9 cellular contexts compared by ENCODE assay signal in genomic region chr16:3152022-3152272, GRCh38. TPM values are rescaled to one million over a fixed set of nuclear protein-coding genes. Genes with fewer than 3 reads are reported as not detected.
DNase-seq lines count a peak whose midpoint lies in the region; ATAC-seq, FAIRE-seq and TF ChIP-seq lines count a peak whose summit lies in the region.
"Had no signal": no experiment of that assay in that cellular context is flagged by ENCODE, and none has a peak within 500 bp of the region (broad histone marks: within the 10 kb centered on the region; RNA-seq: fewer than 3 reads in every experiment).

No MANE protein-coding gene starts in this region.

- H3K14ac ChIP-seq in mesenchymal stem cell (ENCODE audit: low read length in 2 of 2): no peak overlapping the region

- no peaks in the 10 kb centered on the region for H3K36me3 ChIP-seq in ACC112 (ENCODE audit: insufficient read depth, low read length)
- H3K36me3 ChIP-seq in GM12878 (ENCODE audit: control insufficient read depth in 2 of 2, insufficient read depth in 2 of 2, low read length in 1 of 2): no peaks in the 10 kb centered on the region
- no peaks in the 10 kb centered on the region for H3K36me3 ChIP-seq in mesenchymal stem cell (ENCODE audit: control insufficient read depth in 1 of 2, insufficient read depth in 2 of 2, low read depth in 1 of 2, low read length in 2 of 2)

- no peak overlapping the region for H2BK12ac ChIP-seq in mesenchymal stem cell (ENCODE audit: low read length in 2 of 2)

- H2BK5ac ChIP-seq in mesenchymal stem cell (ENCODE audit: low read depth, low read length, poor library complexity, severe bottlenecking): no peak overlapping the region

- no peak for TF ChIP-seq CTCF in GM12878 (IDR thresholded peaks at IDR 0.05 in 2 of 3, conservative IDR thresholded peaks at IDR 0.05 in 1 of 3; ENCODE audit: control insufficient read depth in 2 of 3, extremely low read depth in 1 of 3, insufficient read depth in 1 of 3, low read depth in 3 of 3, low read length in 3 of 3)

- H3K9ac ChIP-seq in GM12878 (ENCODE audit: control insufficient read depth, insufficient read depth, low read length): no peak overlapping the region
- H3K9ac ChIP-seq in mesenchymal stem cell (ENCODE audit: low read length): peak overlapping the region; percentile 72

- H3K4me2 ChIP-seq in GM12878 (ENCODE audit: control insufficient read depth, insufficient read depth) (peak overlapping the region; percentile 89), mesenchymal stem cell (ENCODE audit: low read length, poor library complexity, severe bottlenecking) (peak overlapping the region; percentile 85)

- H3K79me1 ChIP-seq in mesenchymal stem cell (replicated peaks; ENCODE audit: low read length, poor library complexity, severe bottlenecking): no peaks in the 10 kb centered on the region

- no TSS peak for BruUV-seq in GM12878 (replicated peaks; lab: Mats Ljungman, UMichigan)

- no peak overlapping the region for H4K8ac ChIP-seq in mesenchymal stem cell (ENCODE audit: low read length)

- no peak overlapping the region for H2BK15ac ChIP-seq in mesenchymal stem cell (ENCODE audit: low read depth, poor library complexity, severe bottlenecking)

- H3K79me2 ChIP-seq in ACC112 (ENCODE audit: control insufficient read depth, insufficient read depth, low read length, unreplicated experiment) (no peaks in the 10 kb centered on the region), GM12878 (ENCODE audit: control insufficient read depth, insufficient read depth, low read length) (no peaks in the 10 kb centered on the region)

- H3K27ac ChIP-seq in ACC112 (ENCODE audit: low read depth, low read length): peak overlapping the region; percentile 48; the same call in 1 of the 2 replicates
- H3K27ac ChIP-seq in GM12878 (ENCODE audit: control insufficient read depth, insufficient read depth): no peak overlapping the region
- no peak overlapping the region for H3K27ac ChIP-seq in mesenchymal stem cell (ENCODE audit: low read length, poor library complexity, severe bottlenecking)

- TF ChIP-seq POLR2A in GM12878 (IDR thresholded peaks at IDR 0.05; ENCODE audit: low read depth, low read length): no peak

- no peak overlapping the region for H3K18ac ChIP-seq in mesenchymal stem cell (ENCODE audit: low read depth in 1 of 2, low read length in 2 of 2)

- no peak overlapping the region for H3K23ac ChIP-seq in mesenchymal stem cell (ENCODE audit: low read length in 2 of 2)

- POLR2A ChIA-PET in GM12878 (lab: Charles Lee): no interaction called here

- peak; percentile 41 for DNase-seq in KG1 (lab: John Stamatoyannopoulos, UW)
- no peak for DNase-seq in GM12878 (ENCODE audit: low read depth, low spot score)
- no peak for DNase-seq in mesenchymal stem cell
- no peak for DNase-seq in NK-92 treated with Interleukin-12 subunit alpha and Interleukin-12 subunit beta, amount 100 ng/mL, for 24 hours (lab: John Stamatoyannopoulos, UW)
- DNase-seq in NCI-H1092 (lab: John Stamatoyannopoulos, UW): no peak

- H2BK120ac ChIP-seq in mesenchymal stem cell (ENCODE audit: low read depth, low read length): no peak overlapping the region

- in situ Hi-C loops in GM12878 (cut with MboI): no loop called here

- TF ChIP-seq EP300 in GM12878 (IDR thresholded peaks at IDR 0.05; ENCODE audit: borderline replicate concordance in 1 of 2, control insufficient read depth in 1 of 2, low read depth in 2 of 2, low read length in 2 of 2): no peak

- CTCF ChIA-PET in GM12878 (lab: Yijun Ruan, JAX): interaction anchor here (1.0 to 3.5 kb wide), 6 partner anchors 14 to 120 kb away, joined by 3 to 24 read pairs (median 4); no protein-coding TSS in a partner anchor

- intact Hi-C loops in GM12878 (cut with micrococcal nuclease; ENCODE audit: unreplicated experiment): loop anchor here (10.0 kb wide), 1 partner anchor 113 kb away; no protein-coding TSS in a partner anchor

- no peak overlapping the region for H3K4ac ChIP-seq in mesenchymal stem cell (ENCODE audit: low read depth in 1 of 2, low read length in 2 of 2)

- no peak for FAIRE-seq in GM12878 (lab: Jason Lieb, UNC)
- FAIRE-seq: GM18507 had no signal

- no peak for ATAC-seq in GM12878
- no peak for ATAC-seq in activated CD4-positive, CD25-positive, alpha-beta regulatory T cell treated with anti-CD3 and anti-CD28 coated beads, Interleukin-2, amount 50 U/mL, for 24 hours
- no peak for ATAC-seq in GM21717 (IDR thresholded peaks at IDR 0.05; ENCODE audit: unreplicated experiment)

- SMC1A ChIA-PET in GM12878 (lab: Charles Lee; ENCODE audit: uncharacterized antibody, unreplicated experiment): interaction anchor here (1.0 kb wide), 1 partner anchor 16 kb away, joined by 4 read pairs; no protein-coding TSS in a partner anchor

- RAD21 ChIA-PET in GM12878 (lab: Charles Lee; ENCODE audit: unreplicated experiment): interaction anchor here (0.6 to 2.4 kb wide), 4 partner anchors 14 to 93 kb away, joined by 3 to 9 read pairs (median 4); no protein-coding TSS in a partner anchor

- no peak overlapping the region for H2AK5ac ChIP-seq in mesenchymal stem cell (ENCODE audit: low read length, severe bottlenecking)

- H3K4me3 ChIP-seq in ACC112 (ENCODE audit: low read depth, low read length) (peak overlapping the region; percentile 80), GM12878 (peak overlapping the region; percentile 62), mesenchymal stem cell (ENCODE audit: insufficient read depth in 1 of 2, low read depth in 1 of 2, low read length in 2 of 2) (peak overlapping the region; percentile 57 to 92)

- H3K27me3 ChIP-seq in ACC112 (ENCODE audit: insufficient read depth, low read length) (no peaks in the 10 kb centered on the region), GM12878 (replicated peaks in 1 of 2; ENCODE audit: control insufficient read depth in 2 of 2, insufficient read depth in 2 of 2, low read length in 1 of 2) (no peaks in the 10 kb centered on the region), mesenchymal stem cell (ENCODE audit: control insufficient read depth in 1 of 2, insufficient read depth in 1 of 2, low read length in 2 of 2) (no peaks in the 10 kb centered on the region)

- no peaks in the 10 kb centered on the region for H4K20me1 ChIP-seq in GM12878 (ENCODE audit: control insufficient read depth, insufficient read depth)

- peaks cover 4% of the 10 kb centered on the region for H3K4me1 ChIP-seq in ACC112 (ENCODE audit: control insufficient read depth, insufficient read depth, low read length, unreplicated experiment)
- peaks cover 3% of the 10 kb centered on the region; the same call in 1 of the 2 replicates for H3K4me1 ChIP-seq in GM12878 (ENCODE audit: control insufficient read depth, insufficient read depth, low read length)
- H3K4me1 ChIP-seq in mesenchymal stem cell (ENCODE audit: control insufficient read depth, insufficient read depth, low read depth, low read length): peaks cover 21% of the 10 kb centered on the region

- H3K9me3 ChIP-seq in GM12878 (replicated peaks; ENCODE audit: control insufficient read depth, insufficient read depth, low read length): no peaks in the 10 kb centered on the region; the same call in 2 of the 3 replicates
- H3K9me3 ChIP-seq in mesenchymal stem cell (ENCODE audit: control insufficient read depth, low read length): no peaks in the 10 kb centered on the region

- H4K91ac ChIP-seq in mesenchymal stem cell (ENCODE audit: low read length): no peak overlapping the region

- WGBS in GM12878 (ENCODE audit: insufficient coverage, insufficient replicate concordance, low lambda C conversion rate, missing lambda C conversion rate): under 1% methylated on average over 15 of the region's 15 CpGs
- 33% methylated on average over 13 of the region's 15 CpGs for whole genome bisulfite sequencing in mesenchymal stem cell

- no peak for TF ChIP-seq RAD21 in GM12878 (IDR thresholded peaks at IDR 0.05; ENCODE audit: insufficient read depth, low read depth, low read length)

- H2AFZ ChIP-seq in ACC112 (ENCODE audit: low read length, unreplicated experiment) (peak overlapping the region; percentile 78), GM12878 (ENCODE audit: control insufficient read depth, low read depth, low read length) (no peak overlapping the region; the same call in 1 of the 2 replicates), mesenchymal stem cell (ENCODE audit: low read depth, low read length) (no peak overlapping the region)

RNA-seq across cellular contexts. Expression of gene ZNF213, which starts 17.1 kb away (rescaled TPM):
- 2.7 and 6.1 TPM in 2 replicates for total RNA-seq in GM12878 (2013; cell fraction: nucleolus; rRNA removed)
- 1.1 TPM in 2 replicates for total RNA-seq in GM12878 (2014; rRNA removed)
- 0.83 and 1.2 TPM in 2 replicates for total RNA-seq in GM12878 (2014; rRNA removed; fragmentation: Illumina TruSeq; extraction: Trizol)
- total RNA-seq in GM12878 (2021): 7.2 and 9.4 TPM in 2 replicates
- polyA plus RNA-seq in GM12878 (2011; ENCODE audit: low read depth): 2.1 TPM
- 0.13 and 0.53 TPM in 2 replicates for polyA plus RNA-seq in GM12878 (2011; rRNA removed)
- 0.73 and 1.0 TPM in 2 replicates for polyA plus RNA-seq in GM12878 (2011; cell fraction: cytosol; rRNA removed)
- 2.0 and 3.8 TPM in 2 replicates for polyA plus RNA-seq in GM12878 (2011; cell fraction: nucleus; rRNA removed)
- 4.8 and 5.3 TPM in 2 replicates for polyA plus RNA-seq in GM12878 (2012)
- 0.22 and 0.91 TPM in 2 replicates for polyA plus RNA-seq in GM12878 (2014; fragmentation: Illumina TruSeq; extraction: Trizol)
- polyA plus RNA-seq in GM12878 (2014; fragmentation: Nextera tagmentation; extraction: Ambion mirVana): under 1 TPM; 0.55 to 0.58 TPM
- 3.1 and 3.2 TPM in 2 replicates for polyA plus RNA-seq in GM12878 (2014; rRNA removed)
- polyA plus RNA-seq in GM12878 (2016; fragmentation: Nextera tagmentation; extraction: Ambion mirVana): 1 to 10 TPM; 3.4 to 4.8 TPM
- polyA minus RNA-seq in GM12878 (2011; rRNA and poly(A)+ RNA removed): 0.88 and 1.6 TPM in 2 replicates
- 1.2 and 1.9 TPM in 2 replicates for polyA minus RNA-seq in GM12878 (2011; cell fraction: cytosol; rRNA and poly(A)+ RNA removed)
- polyA minus RNA-seq in GM12878 (2011; cell fraction: nucleus; rRNA and poly(A)+ RNA removed): 1.1 and 2.1 TPM in 2 replicates
- polyA plus RNA-seq in mesenchymal stem cell (2013, experiment 1 of 2): 6.1 TPM
- polyA plus RNA-seq in mesenchymal stem cell (2013, experiment 2 of 2): 5.7 TPM

RNA-seq across cellular contexts. Expression of gene OR1F1, which starts 36.1 kb away (rescaled TPM):
- not detected in 2 replicates for total RNA-seq in GM12878 (2013; cell fraction: nucleolus; rRNA removed)
- total RNA-seq in GM12878 (2014; rRNA removed) (not detected in 2 replicates), GM12878 (2014; rRNA removed; fragmentation: Illumina TruSeq; extraction: Trizol) (not detected in 2 replicates), GM12878 (2021) (not detected in 2 replicates)
- polyA plus RNA-seq in GM12878 (2011; ENCODE audit: low read depth): not detected
- polyA plus RNA-seq in GM12878 (2011; rRNA removed) (0.12 TPM in 1 of 2 replicates, not detected in the other), GM12878 (2014; fragmentation: Illumina TruSeq; extraction: Trizol) (0.10 TPM in 1 of 2 replicates, not detected in the other), GM12878 (2014; fragmentation: Nextera tagmentation; extraction: Ambion mirVana) (not detected), GM12878 (2014; rRNA removed) (0.14 TPM in 1 of 2 replicates, not detected in the other), GM12878 (2016; fragmentation: Nextera tagmentation; extraction: Ambion mirVana) (not detected)
- polyA plus RNA-seq in GM12878 (2011; cell fraction: cytosol; rRNA removed): 0.30 and 0.36 TPM in 2 replicates
- 0.12 TPM in 1 of 2 replicates, not detected in the other for polyA plus RNA-seq in GM12878 (2011; cell fraction: nucleus; rRNA removed)
- not detected in 2 replicates for polyA plus RNA-seq in GM12878 (2012)
- polyA minus RNA-seq in GM12878 (2011; rRNA and poly(A)+ RNA removed): 1.1 TPM in 1 of 2 replicates, not detected in the other
- polyA minus RNA-seq in GM12878 (2011; cell fraction: cytosol; rRNA and poly(A)+ RNA removed): not detected in 2 replicates
- not detected in 2 replicates for polyA minus RNA-seq in GM12878 (2011; cell fraction: nucleus; rRNA and poly(A)+ RNA removed)
- polyA plus RNA-seq in mesenchymal stem cell (2013, experiment 1 of 2): 0.28 TPM
- 0.21 TPM for polyA plus RNA-seq in mesenchymal stem cell (2013, experiment 2 of 2)

RNA-seq across cellular contexts. Expression of gene ZNF205, which starts 39.6 kb away (rescaled TPM):
- 3.2 and 4.8 TPM in 2 replicates for total RNA-seq in GM12878 (2013; cell fraction: nucleolus; rRNA removed)
- total RNA-seq in GM12878 (2014; rRNA removed): 0.71 and 0.90 TPM in 2 replicates
- total RNA-seq in GM12878 (2014; rRNA removed; fragmentation: Illumina TruSeq; extraction: Trizol): 0.32 and 0.63 TPM in 2 replicates
- total RNA-seq in GM12878 (2021): 1.2 and 1.5 TPM in 2 replicates
- polyA plus RNA-seq in GM12878 (2011; ENCODE audit: low read depth): 0.38 TPM
- polyA plus RNA-seq in GM12878 (2011; rRNA removed): 0.29 and 0.67 TPM in 2 replicates
- polyA plus RNA-seq in GM12878 (2011; cell fraction: cytosol; rRNA removed): 1.1 and 1.9 TPM in 2 replicates
- 2.0 and 2.8 TPM in 2 replicates for polyA plus RNA-seq in GM12878 (2011; cell fraction: nucleus; rRNA removed)
- polyA plus RNA-seq in GM12878 (2012): 1.8 TPM in 2 replicates
- 0.26 TPM in 1 of 2 replicates, not detected in the other for polyA plus RNA-seq in GM12878 (2014; fragmentation: Illumina TruSeq; extraction: Trizol)
- not detected for polyA plus RNA-seq in GM12878 (2014; fragmentation: Nextera tagmentation; extraction: Ambion mirVana)
- 0.95 and 1.00 TPM in 2 replicates for polyA plus RNA-seq in GM12878 (2014; rRNA removed)
- 1 to 10 TPM in 1 of 2 experiments, under 1 TPM in 1; 0.58 to 1.1 TPM for polyA plus RNA-seq in GM12878 (2016; fragmentation: Nextera tagmentation; extraction: Ambion mirVana)
- 0.51 and 1.5 TPM in 2 replicates for polyA minus RNA-seq in GM12878 (2011; rRNA and poly(A)+ RNA removed)
- 0.53 and 1.0 TPM in 2 replicates for polyA minus RNA-seq in GM12878 (2011; cell fraction: cytosol; rRNA and poly(A)+ RNA removed)
- polyA minus RNA-seq in GM12878 (2011; cell fraction: nucleus; rRNA and poly(A)+ RNA removed): 0.57 and 0.73 TPM in 2 replicates
- 8.4 TPM for polyA plus RNA-seq in mesenchymal stem cell (2013, experiment 1 of 2)
- 8.1 TPM for polyA plus RNA-seq in mesenchymal stem cell (2013, experiment 2 of 2)

RNA-seq across cellular contexts. Expression of gene ZSCAN10, which starts 52.9 kb away (rescaled TPM):
- total RNA-seq in GM12878 (2013; cell fraction: nucleolus; rRNA removed): 0.22 TPM in 1 of 2 replicates, not detected in the other
- 0.06 TPM in 1 of 2 replicates, not detected in the other for total RNA-seq in GM12878 (2014; rRNA removed)
- total RNA-seq in GM12878 (2014; rRNA removed; fragmentation: Illumina TruSeq; extraction: Trizol): not detected in 2 replicates
- not detected in 2 replicates for total RNA-seq in GM12878 (2021)
- polyA plus RNA-seq in GM12878 (2011; ENCODE audit: low read depth): not detected
- polyA plus RNA-seq in GM12878 (2011; rRNA removed): not detected in 2 replicates
- 0.01 and 0.05 TPM in 2 replicates for polyA plus RNA-seq in GM12878 (2011; cell fraction: cytosol; rRNA removed)
- 0.07 and 0.15 TPM in 2 replicates for polyA plus RNA-seq in GM12878 (2011; cell fraction: nucleus; rRNA removed)
- polyA plus RNA-seq in GM12878 (2012): 0.06 TPM in 1 of 2 replicates, not detected in the other
- not detected in 2 replicates for polyA plus RNA-seq in GM12878 (2014; fragmentation: Illumina TruSeq; extraction: Trizol)
- polyA plus RNA-seq in GM12878 (2014; fragmentation: Nextera tagmentation; extraction: Ambion mirVana): not detected
- 0.06 TPM in 1 of 2 replicates, not detected in the other for polyA plus RNA-seq in GM12878 (2014; rRNA removed)
- under 1 TPM in 1 of 2 experiments, not detected in 1; 0.33 TPM for polyA plus RNA-seq in GM12878 (2016; fragmentation: Nextera tagmentation; extraction: Ambion mirVana)
- polyA minus RNA-seq in GM12878 (2011; rRNA and poly(A)+ RNA removed): not detected in 2 replicates
- polyA minus RNA-seq in GM12878 (2011; cell fraction: cytosol; rRNA and poly(A)+ RNA removed): not detected in 2 replicates
- not detected in 2 replicates for polyA minus RNA-seq in GM12878 (2011; cell fraction: nucleus; rRNA and poly(A)+ RNA removed)
- polyA plus RNA-seq in mesenchymal stem cell (2013, experiment 1 of 2): not detected
- not detected for polyA plus RNA-seq in mesenchymal stem cell (2013, experiment 2 of 2)
